ENCODE assay signal across 10 cellular contexts in the genomic region with DNA sequence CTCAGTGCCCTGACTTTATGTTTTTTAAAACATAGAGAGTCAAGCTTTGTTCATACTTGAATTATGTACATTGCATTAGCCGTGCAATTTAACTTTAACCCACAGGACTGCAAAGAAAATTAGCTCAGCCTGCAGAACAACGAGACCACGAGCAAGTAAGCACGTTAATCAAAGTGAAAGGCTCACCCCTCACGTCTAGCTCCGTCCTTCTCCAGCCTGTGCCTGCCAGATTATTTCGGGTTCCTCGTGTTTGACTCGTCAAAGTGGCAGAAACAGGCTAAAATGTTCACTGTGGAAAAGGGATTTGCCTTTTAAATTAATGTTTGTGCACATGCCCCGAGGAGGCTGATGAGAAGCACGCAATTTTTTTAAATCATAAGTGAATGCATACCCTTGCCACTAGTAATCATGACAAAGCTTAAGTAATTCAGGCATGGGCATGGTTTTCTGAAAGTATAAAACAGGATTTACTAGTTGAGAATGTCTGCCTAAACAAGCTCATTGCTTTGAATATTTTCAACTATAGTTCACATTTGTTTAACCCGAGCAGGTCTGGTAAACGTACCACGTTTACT.
DNase-seq lines count a peak whose midpoint lies in the region; ATAC-seq and TF ChIP-seq lines count a peak whose summit lies in the region.
"Had no signal": no experiment of that assay in that cellular context is flagged by ENCODE, and none has a peak within 500 bp of the region (broad histone marks: within the 10 kb centered on the region; RNA-seq: fewer than 3 reads in every experiment).

No MANE protein-coding gene starts in this region.

- H3K4me1 ChIP-seq in OCI-LY3 (ENCODE audit: low read length) = peaks cover 10% of the 10 kb centered on the region; the same call in 1 of the 2 replicates
- H3K4me1 ChIP-seq in stomach smooth muscle (ENCODE audit: control insufficient read depth, insufficient read depth, low read length) = peaks cover 10% of the 10 kb centered on the region

- no peaks in the 10 kb centered on the region for H3K79me2 ChIP-seq in OCI-LY3 (ENCODE audit: low read length)

- H3K36me3 ChIP-seq in OCI-LY3 (replicated peaks; ENCODE audit: low read depth, low read length) (no peaks in the 10 kb centered on the region), stomach smooth muscle (ENCODE audit: control insufficient read depth in 2 of 2, insufficient read depth in 2 of 2, low read length in 2 of 2) (no peaks in the 10 kb centered on the region)

- TF ChIP-seq CTCF in OCI-LY3 (IDR thresholded peaks at IDR 0.05; ENCODE audit: low read depth, low read length) = no peak

- H3K4me3 ChIP-seq in OCI-LY3 (ENCODE audit: low read length) (peak overlapping the region; percentile 57), stomach smooth muscle (ENCODE audit: low read length in 2 of 2) (peak overlapping the region; percentile 62 to 70)
- H3K4me3 ChIP-seq: mucosa of descending colon had no signal

- ATAC-seq in GM21825 (IDR thresholded peaks at IDR 0.05; ENCODE audit: unreplicated experiment) = no peak
- ATAC-seq in GM19324 (IDR thresholded peaks at IDR 0.05; ENCODE audit: low FRiP score, unreplicated experiment) = no peak
- ATAC-seq in HG03432 (IDR thresholded peaks at IDR 0.05; ENCODE audit: unreplicated experiment) = no peak
- ATAC-seq: mucosa of descending colon had no signal

- no peaks in the 10 kb centered on the region for H4K20me1 ChIP-seq in OCI-LY3 (ENCODE audit: insufficient read depth, low read length)

- H3K27ac ChIP-seq in OCI-LY3 (ENCODE audit: low read length) (no peak overlapping the region), stomach smooth muscle (ENCODE audit: low read length) (peak overlapping the region; percentile 64)

- DNase-seq in fibroblast of gingiva (ENCODE audit: low read depth) = peak; percentile 77
- no peak for DNase-seq in Ammon's horn (ENCODE audit: low spot score)
- DNase-seq: activated CD4-positive, alpha-beta T cell treated with anti-CD3 and anti-CD28 coated beads, Interleukin-2, amount 50 U/mL, for 1 hour; mucosa of descending colon had no signal

- H3K9me3 ChIP-seq in OCI-LY3 (ENCODE audit: insufficient read depth, low read length) (no peaks in the 10 kb centered on the region), stomach smooth muscle (ENCODE audit: control insufficient read depth in 2 of 2, low read length in 2 of 2) (no peaks in the 10 kb centered on the region)
- H3K9me3 ChIP-seq: mucosa of descending colon had no signal

- peak overlapping the region; percentile 53 for H3K4me2 ChIP-seq in OCI-LY3 (ENCODE audit: low read length)

- H3K9ac ChIP-seq in OCI-LY3 (ENCODE audit: low read length) (no peak overlapping the region), stomach smooth muscle (ENCODE audit: low read length in 2 of 2) (peak overlapping the region; percentile 42 to 68)

- H2AFZ ChIP-seq in OCI-LY3 (ENCODE audit: low read depth, low read length) = peak overlapping the region; percentile 61; the same call in 1 of the 2 replicates

- peaks cover 36% of the 10 kb centered on the region for H3K27me3 ChIP-seq in OCI-LY3 (ENCODE audit: low read depth, low read length)
- no peaks in the 10 kb centered on the region for H3K27me3 ChIP-seq in stomach smooth muscle (ENCODE audit: control insufficient read depth in 1 of 2, insufficient read depth in 2 of 2, low read length in 2 of 2)

- TF ChIP-seq POLR2A in GM15510 (IDR thresholded peaks at IDR 0.05; ENCODE audit: borderline replicate concordance, extremely low read depth, insufficient read length) = peak; percentile 58
